In the genomic region with DNA sequence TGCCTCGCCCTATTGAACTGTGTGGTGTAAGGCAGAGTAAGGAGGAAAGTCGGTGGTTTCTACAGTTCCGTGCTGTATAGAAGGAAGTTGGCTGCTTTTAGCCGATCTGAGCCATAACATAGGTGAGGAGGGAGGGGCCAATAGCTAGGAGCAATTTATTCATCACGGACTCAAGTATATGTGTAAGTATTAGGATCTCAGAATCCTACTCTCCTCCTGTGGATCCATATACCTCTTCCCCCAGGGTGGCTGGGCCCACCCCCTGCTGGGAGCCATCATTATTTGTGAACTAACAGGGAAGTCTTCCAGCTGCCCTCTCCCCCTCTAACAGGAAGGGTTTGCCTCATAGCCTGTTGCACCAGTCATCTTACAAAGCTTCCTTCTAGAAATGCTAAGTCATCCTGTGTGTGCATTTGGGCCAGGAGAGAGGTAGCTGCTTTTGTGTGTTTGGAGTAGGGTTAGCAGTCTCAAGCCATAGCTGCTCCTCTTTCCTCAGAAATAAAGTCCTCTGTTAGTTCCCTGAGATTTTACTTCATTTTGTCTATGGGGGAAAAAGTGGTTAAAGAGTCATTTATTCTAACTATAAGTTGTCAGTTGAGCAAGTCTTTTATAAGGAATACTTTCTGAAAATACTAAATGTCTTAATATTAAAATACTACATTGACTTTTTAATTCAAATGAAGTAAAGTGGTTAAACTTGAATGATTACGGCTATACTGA, we compare ENCODE assay signal across 8 cellular contexts. TPM values are rescaled to one million over a fixed set of nuclear protein-coding genes. Genes with fewer than 3 reads are reported as not detected.
DNase-seq lines count a peak whose midpoint lies in the region; ATAC-seq, FAIRE-seq and TF ChIP-seq lines count a peak whose summit lies in the region.

No MANE protein-coding gene starts in this region.

- H3K4me1 ChIP-seq in IMR-90 (ENCODE audit: control insufficient read depth, insufficient read depth, low read length), result peaks cover 3% of the 10 kb centered on the region

- H2AK9ac ChIP-seq in IMR-90 (replicated peaks; ENCODE audit: low read depth, low read length, poor library complexity), result peak overlapping the region; percentile 18

- H2BK120ac ChIP-seq in IMR-90 (ENCODE audit: low read depth, low read length), result peak overlapping the region; percentile 84

- H3K23ac ChIP-seq in IMR-90 (ENCODE audit: low read depth, low read length), result peak overlapping the region; percentile 22; the same call in 1 of the 2 replicates

- POLR2A ChIA-PET in IMR-90 (lab: Charles Lee; ENCODE audit: unreplicated experiment), result interaction anchor here (0.6 kb wide), 1 partner anchor 627 kb away, joined by 29 read pairs; no protein-coding TSS in a partner anchor

- CTCF ChIA-PET in IMR-90 (lab: Yijun Ruan, JAX), result interaction anchor here (0.5 kb wide), 1 partner anchor 31 kb away, joined by 4 read pairs; no protein-coding TSS in a partner anchor

- H2BK5ac ChIP-seq in IMR-90 (ENCODE audit: low read depth, low read length, poor library complexity, severe bottlenecking), result peak overlapping the region; percentile 91

- no peak overlapping the region for H3K4me3 ChIP-seq in IMR-90 (ENCODE audit: insufficient read depth, low read depth, low read length)

- H3K36me3 ChIP-seq in IMR-90 (ENCODE audit: control insufficient read depth, insufficient read depth, low read length), result peaks cover 76% of the 10 kb centered on the region

- no peak for TF ChIP-seq CTCF in IMR-90 (conservative IDR thresholded peaks at IDR 0.05; ENCODE audit: low read depth, low read length)

- peak; percentile 26 for DNase-seq in ACHN
- DNase-seq in IMR-90, result peak; percentile 91
- DNase-seq in left lobe of liver (ENCODE audit: low spot score), result no peak
- no peak for DNase-seq in GM19239 (ENCODE audit: insufficient read length, low spot score)
- DNase-seq in posterior vena cava (ENCODE audit: low spot score), result no peak

- TF ChIP-seq RAD21 in IMR-90 (IDR thresholded peaks at IDR 0.05; ENCODE audit: low read length), result no peak

- intact Hi-C loops in IMR-90 (cut with micrococcal nuclease) (no loop called here), posterior vena cava (cut with DNase I) (loop anchor here in 1 of 2 donors (1.0 kb wide), 1 partner anchor 35 kb away; no protein-coding TSS in a partner anchor)

- peak overlapping the region; percentile 66; the same call in 1 of the 3 replicates for H2BK15ac ChIP-seq in IMR-90 (ENCODE audit: low read depth, low read length)

- WGBS in IMR-90 (ENCODE audit: extremely low coverage in 2 of 2, insufficient read length in 1 of 2), 2 experiments, result no CpG with 5 or more reads among the region's 6 CpGs

- H3K14ac ChIP-seq in IMR-90 (replicated peaks; ENCODE audit: low read depth, low read length), result peak overlapping the region; percentile 42

- H4K20me1 ChIP-seq in IMR-90 (ENCODE audit: insufficient read depth, low read length), result no peaks in the 10 kb centered on the region

- peaks cover 10% of the 10 kb centered on the region for H3K9me1 ChIP-seq in IMR-90 (ENCODE audit: insufficient read depth, low read length)

- H3K56ac ChIP-seq in IMR-90 (ENCODE audit: extremely low read depth, insufficient read depth, low read length), result no peak overlapping the region; the same call in 1 of the 2 replicates

- peak; percentile 66 for TF ChIP-seq POLR2A in IMR-90 (IDR thresholded peaks at IDR 0.05; ENCODE audit: low read depth, low read length)

- H3K4ac ChIP-seq in IMR-90 (ENCODE audit: low read depth, low read length), result peak overlapping the region; percentile 61

- H3K79me1 ChIP-seq in IMR-90 (ENCODE audit: low read depth in 1 of 2, low read length in 2 of 2), result peaks cover 0 to 24% of the 10 kb centered on the region in 2 experiments; a peak in 3 of 4 replicates

- dilution Hi-C loops in IMR-90 (cut with HindIII; ENCODE audit: low sequenced_read_pairs, unreplicated experiment), result no loop called here

- ATAC-seq in IMR-90 (ENCODE audit: low read depth) (peak; percentile 92), left lobe of liver (peak; percentile 58), GM21786 (IDR thresholded peaks at IDR 0.05; ENCODE audit: unreplicated experiment) (no peak), GM18520 (IDR thresholded peaks at IDR 0.05; ENCODE audit: unreplicated experiment) (no peak)

- peak overlapping the region; percentile 94 for H4K5ac ChIP-seq in IMR-90 (ENCODE audit: low read depth, low read length)

- no peak for FAIRE-seq in GM19239 (lab: Jason Lieb, UNC)

- H2AK5ac ChIP-seq in IMR-90 (ENCODE audit: low read depth, low read length), result peak overlapping the region; percentile 59; the same call in 1 of the 2 replicates

- peak overlapping the region; percentile 83; the same call in 1 of the 2 replicates for H2BK20ac ChIP-seq in IMR-90 (ENCODE audit: low read depth, low read length)

- peak overlapping the region; percentile 16 for H2AFZ ChIP-seq in IMR-90 (replicated peaks; ENCODE audit: low read length, poor library complexity)

- no TSS peak for BruUV-seq in IMR-90 (replicated peaks; lab: Mats Ljungman, UMichigan)

- peak overlapping the region; percentile 51 to 67 for H4K8ac ChIP-seq in IMR-90 (ENCODE audit: low read depth in 2 of 2, low read length in 2 of 2)

- peak overlapping the region; percentile 61; the same call in 1 of the 2 replicates for H4K91ac ChIP-seq in IMR-90 (ENCODE audit: insufficient read depth, low read depth, low read length)

- H3K4me2 ChIP-seq in IMR-90 (ENCODE audit: low read depth, low read length), result no peak overlapping the region

- H3K27ac ChIP-seq in IMR-90 (ENCODE audit: insufficient read depth, low read length) (peak overlapping the region; percentile 95), angular gyrus (ENCODE audit: low read depth, low read length) (peak overlapping the region; percentile 16)

- no peaks in the 10 kb centered on the region for H3K9me3 ChIP-seq in IMR-90 (ENCODE audit: control insufficient read depth, insufficient read depth, low read length)

- H3K9ac ChIP-seq in IMR-90 (ENCODE audit: low read depth, low read length), result 0 out of 2 replicates have a peak overlapping the region, but pooled peaks have one; percentile 3

- no peaks in the 10 kb centered on the region for H3K27me3 ChIP-seq in IMR-90 (ENCODE audit: control insufficient read depth, insufficient read depth, low read length)

- H3K18ac ChIP-seq in IMR-90 (ENCODE audit: low read depth, low read length), result peak overlapping the region; percentile 90

- in situ Hi-C loops in ACHN (cut with HindIII; ENCODE audit: low pct_ligation_motif_present, low pct_unique_long_range_greater_than_20kb, low sequenced_read_pairs), result no loop called here
- in situ Hi-C loops in IMR-90 (cut with MboI; ENCODE audit: low sequenced_read_pairs), result loop anchor here (5.0 kb wide), 1 partner anchor 38 kb away; no protein-coding TSS in a partner anchor

TF ChIP-seq in IMR-90, 13 proteins besides CTCF, POLR2A, EP300 and RAD21:
- TF ChIP-seq SMC3 (IDR thresholded peaks at IDR 0.05; ENCODE audit: low read depth, low read length), result no peak
- no peak for TF ChIP-seq MXI1 (IDR thresholded peaks at IDR 0.05; ENCODE audit: borderline replicate concordance, low read depth, low read length)
- peak; percentile 77 for TF ChIP-seq CEBPB (IDR thresholded peaks at IDR 0.05; ENCODE audit: low read depth, low read length)
- no peak for TF ChIP-seq CHD1 (IDR thresholded peaks at IDR 0.05; ENCODE audit: low read depth, low read length)
- TF ChIP-seq USF2 (IDR thresholded peaks at IDR 0.05; ENCODE audit: low read depth, low read length), result no peak
- peak; percentile 99 for TF ChIP-seq NFE2L2 (IDR thresholded peaks at IDR 0.05; ENCODE audit: low read depth, low read length)
- TF ChIP-seq FOS (IDR thresholded peaks at IDR 0.05; ENCODE audit: low read depth, low read length), result no peak
- peak; percentile 83 for TF ChIP-seq MAFK (IDR thresholded peaks at IDR 0.05; ENCODE audit: low read depth, low read length)

RNA-seq across cellular contexts. Expression of gene CENPS, which starts 14.9 kb away (rescaled TPM):
- total RNA-seq in IMR-90 (2012; rRNA removed), result 9.9 and 11.4 TPM in 2 replicates
- polyA plus RNA-seq in IMR-90 (2012; rRNA removed), result 10.6 and 12.3 TPM in 2 replicates
- 5.4 and 6.6 TPM in 2 replicates for polyA plus RNA-seq in IMR-90 (2012; cell fraction: cytosol; rRNA removed)
- 3.8 and 5.6 TPM in 2 replicates for polyA plus RNA-seq in IMR-90 (2012; cell fraction: nucleus; rRNA removed; ENCODE audit: low replicate concordance)
- 9.7 TPM for total RNA-seq in left lobe of liver
- 1 to 10 TPM; 7.2 to 7.8 TPM for total RNA-seq in posterior vena cava

RNA-seq across cellular contexts. Expression of gene PGD, which starts 16.5 kb away (rescaled TPM):
- 187 and 216 TPM in 2 replicates for total RNA-seq in IMR-90 (2012; rRNA removed)
- polyA plus RNA-seq in IMR-90 (2012; rRNA removed), result 103 and 118 TPM in 2 replicates
- 89.5 and 99.0 TPM in 2 replicates for polyA plus RNA-seq in IMR-90 (2012; cell fraction: cytosol; rRNA removed)
- polyA plus RNA-seq in IMR-90 (2012; cell fraction: nucleus; rRNA removed; ENCODE audit: low replicate concordance), result 78.3 and 98.0 TPM in 2 replicates
- total RNA-seq in left lobe of liver, result 51.2 TPM
- total RNA-seq in posterior vena cava, result 10 to 100 TPM; 41.6 to 60.4 TPM

RNA-seq across cellular contexts. Expression of gene CORT, which starts 34.5 kb away (rescaled TPM):
- total RNA-seq in IMR-90 (2012; rRNA removed), result not detected in 2 replicates
- 0.10 and 0.13 TPM in 2 replicates for polyA plus RNA-seq in IMR-90 (2012; rRNA removed)
- 0.03 and 0.05 TPM in 2 replicates for polyA plus RNA-seq in IMR-90 (2012; cell fraction: cytosol; rRNA removed)
- 0.22 and 0.26 TPM in 2 replicates for polyA plus RNA-seq in IMR-90 (2012; cell fraction: nucleus; rRNA removed; ENCODE audit: low replicate concordance)
- total RNA-seq in left lobe of liver, result not detected
- under 1 TPM in 1 of 2 donors, not detected in 1; 0.33 TPM for total RNA-seq in posterior vena cava

RNA-seq across cellular contexts. Expression of gene DFFA, which starts 57.0 kb away (rescaled TPM):
- total RNA-seq in IMR-90 (2012; rRNA removed) (56.1 and 62.6 TPM in 2 replicates), left lobe of liver (19.4 TPM), posterior vena cava (10 to 100 TPM; 21.5 to 24.4 TPM)
- 25.3 and 28.1 TPM in 2 replicates for polyA plus RNA-seq in IMR-90 (2012; rRNA removed)
- 15.5 and 19.7 TPM in 2 replicates for polyA plus RNA-seq in IMR-90 (2012; cell fraction: cytosol; rRNA removed)
- polyA plus RNA-seq in IMR-90 (2012; cell fraction: nucleus; rRNA removed; ENCODE audit: low replicate concordance), result 8.5 and 12.8 TPM in 2 replicates

RNA-seq across cellular contexts. Expression of gene PEX14, which starts 59.4 kb away (rescaled TPM):
- total RNA-seq in IMR-90 (2012; rRNA removed) (8.9 and 9.5 TPM in 2 replicates), left lobe of liver (24.0 TPM), posterior vena cava (10 to 100 TPM; 12.8 to 15.0 TPM)
- polyA plus RNA-seq in IMR-90 (2012; rRNA removed), result 22.0 and 22.5 TPM in 2 replicates
- polyA plus RNA-seq in IMR-90 (2012; cell fraction: cytosol; rRNA removed), result 16.8 and 24.0 TPM in 2 replicates
- polyA plus RNA-seq in IMR-90 (2012; cell fraction: nucleus; rRNA removed; ENCODE audit: low replicate concordance), result 21.7 and 28.9 TPM in 2 replicates

Comparison
In these comparisons a context has a peak if more than half of its experiments do, and no peak if none do; other contexts are left out.
1. DNase-seq: peak in ACHN (single experiment) and IMR-90 (single experiment); none in left lobe of liver (single experiment), GM19239 (single experiment) and posterior vena cava (single experiment).
2. ATAC-seq: peak in IMR-90 (single experiment) and left lobe of liver (single experiment); none in GM21786 (single experiment) and GM18520 (single experiment).